In genomic region chr12:50638482-50638880, GRCh38 we compare ENCODE assay signal across 14 cellular contexts.
DNase-seq lines count a peak whose midpoint lies in the region; ATAC-seq, FAIRE-seq and TF ChIP-seq lines count a peak whose summit lies in the region.
"Had no signal": no experiment of that assay in that cellular context is flagged by ENCODE, and none has a peak within 500 bp of the region (broad histone marks: within the 10 kb centered on the region; RNA-seq: fewer than 3 reads in every experiment).

No MANE protein-coding gene starts in this region.

- no peak for TF ChIP-seq POLR2A in GM12878 (IDR thresholded peaks at IDR 0.05; ENCODE audit: low read depth, low read length)

- H3F3A ChIP-seq in Loucy (ENCODE audit: low read depth) (peaks cover 16% of the 10 kb centered on the region; the same call in 1 of the 2 replicates), neural progenitor cell (ENCODE audit: low read depth) (peaks cover 11% of the 10 kb centered on the region)

- no peak for TF ChIP-seq RAD21 in GM12878 (IDR thresholded peaks at IDR 0.05; ENCODE audit: insufficient read depth, low read depth, low read length)

- H3K4me1 Mint-ChIP-seq in neural progenitor cell, result peaks cover 38% of the 10 kb centered on the region

- H3K9me2 ChIP-seq in Loucy (replicated peaks; ENCODE audit: low read depth, low read length), result no peaks in the 10 kb centered on the region

- CTCF ChIA-PET in GM12878 (lab: Yijun Ruan, JAX), result interaction anchor here (0.6 to 4.1 kb wide), 43 partner anchors 8 to 715 kb away, joined by 3 to 181 read pairs (median 4); partner anchors contain the start of gene DIP2B

- H3K36me3 Mint-ChIP-seq in neural progenitor cell, result peaks cover 3% of the 10 kb centered on the region

- H3K27me3 Mint-ChIP-seq in neural progenitor cell (ENCODE audit: insufficient read depth, low read depth), result peaks cover 5% of the 10 kb centered on the region

- peaks cover 59% of the 10 kb centered on the region for H3K4me1 ChIP-seq in Loucy (ENCODE audit: insufficient read depth, low read length, poor library complexity, severe bottlenecking)
- peaks cover 4% of the 10 kb centered on the region; the same call in 1 of the 2 replicates for H3K4me1 ChIP-seq in GM12878 (ENCODE audit: control insufficient read depth, insufficient read depth, low read length)
- peaks cover 10% of the 10 kb centered on the region for H3K4me1 ChIP-seq in neural progenitor cell
- H3K4me1 ChIP-seq: SJCRH30 had no signal

- no peak overlapping the region for H3K4me3 Mint-ChIP-seq in neural progenitor cell

- H3K79me2 ChIP-seq in Loucy (ENCODE audit: insufficient read depth, low read length) (peaks cover 30% of the 10 kb centered on the region), GM12878 (ENCODE audit: control insufficient read depth, insufficient read depth, low read length) (peaks cover 7% of the 10 kb centered on the region), neural progenitor cell (ENCODE audit: low read depth) (peaks cover 2% of the 10 kb centered on the region)

- no peaks in the 10 kb centered on the region for H3K9me3 Mint-ChIP-seq in neural progenitor cell

- POLR2A ChIA-PET in GM12878 (lab: Charles Lee), result interaction anchor here (0.7 to 4.9 kb wide), 6 partner anchors 25 to 133 kb away, joined by 3 to 28 read pairs (median 4); partner anchors contain the start of gene DIP2B

- no peak for TF ChIP-seq EP300 in GM12878 (IDR thresholded peaks at IDR 0.05; ENCODE audit: borderline replicate concordance in 1 of 2, control insufficient read depth in 1 of 2, low read depth in 2 of 2, low read length in 2 of 2)

- H3K9ac ChIP-seq in Loucy (ENCODE audit: low read depth, low read length, poor library complexity, severe bottlenecking) (no peak overlapping the region), GM12878 (ENCODE audit: control insufficient read depth, insufficient read depth, low read length) (no peak overlapping the region), neural progenitor cell (no peak overlapping the region)
- H3K9ac ChIP-seq: GM23248 had no signal

- ATAC-seq in GM12878, result peak; percentile 41
- ATAC-seq: Right ventricle myocardium inferior had no signal

- H3K4me3 ChIP-seq in Loucy (ENCODE audit: low read length, poor library complexity, severe bottlenecking), result no peak overlapping the region
- H3K4me3 ChIP-seq in GM12878, result no peak overlapping the region
- H3K4me3 ChIP-seq in coronary artery, result no peak overlapping the region
- no peak overlapping the region for H3K4me3 ChIP-seq in neural progenitor cell
- H3K4me3 ChIP-seq: GM23248, SJCRH30 had no signal

- DNase-seq in GM19239 (ENCODE audit: insufficient read length, low spot score) (no peak), GM12878 (ENCODE audit: low read depth, low spot score) (no peak), epithelial cell of prostate (ENCODE audit: low read depth, low spot score) (no peak), globus pallidus (ENCODE audit: low spot score) (no peak), coronary artery (ENCODE audit: low spot score) (no peak), HUDEP-2 (lab: John Stamatoyannopoulos, UW; ENCODE audit: unreplicated experiment in 76 of 76) (no peak), neural progenitor cell (ENCODE audit: low spot score) (no peak)
- DNase-seq: NCI-H1092, NCI-H1417 treated with DMSO at 0.1 percent for 48 hours, NCI-H510A had no signal

- SMC1A ChIA-PET in GM12878 (lab: Charles Lee; ENCODE audit: uncharacterized antibody, unreplicated experiment), result interaction anchor here (0.7 to 8.0 kb wide), 22 partner anchors 10 to 307 kb away, joined by 3 to 227 read pairs (median 3); partner anchors contain the start of genes DIP2B and FAM186A

- intact Hi-C loops in GM12878 (cut with micrococcal nuclease; ENCODE audit: unreplicated experiment), result loop anchor here (1.0 to 2.0 kb wide), 2 partner anchors 22 to 134 kb away; partner anchors contain the start of gene DIP2B

- TF ChIP-seq CTCF in Loucy (conservative IDR thresholded peaks at IDR 0.05; ENCODE audit: low read length), result no peak
- no peak for TF ChIP-seq CTCF in GM12878 (IDR thresholded peaks at IDR 0.05 in 2 of 3, conservative IDR thresholded peaks at IDR 0.05 in 1 of 3; ENCODE audit: control insufficient read depth in 2 of 3, extremely low read depth in 1 of 3, insufficient read depth in 1 of 3, low read depth in 3 of 3, low read length in 3 of 3)
- no peak for TF ChIP-seq CTCF in coronary artery (IDR thresholded peaks at IDR 0.05)
- TF ChIP-seq CTCF in neural progenitor cell (IDR thresholded peaks at IDR 0.05), result no peak

- no TSS peak for BruUV-seq in GM12878 (replicated peaks; lab: Mats Ljungman, UMichigan)

- H3K27ac ChIP-seq in GM12878 (ENCODE audit: control insufficient read depth, insufficient read depth) (no peak overlapping the region; the same call in 1 of the 2 replicates), epithelial cell of prostate (peak overlapping the region; percentile 81), coronary artery (no peak overlapping the region), neural progenitor cell (no peak overlapping the region)
- H3K27ac ChIP-seq: GM23248, SJCRH30 had no signal

- H3K4me2 ChIP-seq in Loucy (ENCODE audit: low read depth, low read length, poor library complexity, severe bottlenecking) (peak overlapping the region; percentile 68), GM12878 (ENCODE audit: control insufficient read depth, insufficient read depth) (no peak overlapping the region), neural progenitor cell (no peak overlapping the region)

- no peak overlapping the region for H3K27ac Mint-ChIP-seq in neural progenitor cell

- in situ Hi-C loops in GM12878 (cut with MboI), result loop anchor here (5.0 kb wide), 1 partner anchor 131 kb away; no protein-coding TSS in a partner anchor

- FAIRE-seq in GM19239 (lab: Jason Lieb, UNC) (peak; percentile 44), GM12878 (lab: Jason Lieb, UNC) (no peak)

- peaks cover 8% of the 10 kb centered on the region; the same call in 1 of the 2 replicates for H3K36me3 ChIP-seq in Loucy (ENCODE audit: insufficient read depth, low read length)
- H3K36me3 ChIP-seq in GM12878 (ENCODE audit: control insufficient read depth in 2 of 2, insufficient read depth in 2 of 2, low read length in 1 of 2), result peaks cover 0 to 4% of the 10 kb centered on the region in 2 experiments; a peak in 3 of 4 replicates
- no peaks in the 10 kb centered on the region for H3K36me3 ChIP-seq in neural progenitor cell

- H3K27me3 ChIP-seq in Loucy (ENCODE audit: insufficient read depth, low read length, poor library complexity, severe bottlenecking) (no peaks in the 10 kb centered on the region), GM12878 (replicated peaks in 1 of 2; ENCODE audit: control insufficient read depth in 2 of 2, insufficient read depth in 2 of 2, low read length in 1 of 2) (no peaks in the 10 kb centered on the region), neural progenitor cell (no peaks in the 10 kb centered on the region)
- H3K27me3 ChIP-seq: SJCRH30 had no signal

- H4K20me1 ChIP-seq in Loucy (ENCODE audit: insufficient read depth, low read length, poor library complexity, severe bottlenecking), result no peaks in the 10 kb centered on the region
- no peaks in the 10 kb centered on the region for H4K20me1 ChIP-seq in GM12878 (ENCODE audit: control insufficient read depth, insufficient read depth)
- no peaks in the 10 kb centered on the region for H4K20me1 ChIP-seq in neural progenitor cell (ENCODE audit: low read depth)

- no peaks in the 10 kb centered on the region for H3K9me3 ChIP-seq in Loucy (ENCODE audit: insufficient read depth, low read depth, low read length)
- H3K9me3 ChIP-seq in GM12878 (replicated peaks; ENCODE audit: control insufficient read depth, insufficient read depth, low read length), result no peaks in the 10 kb centered on the region
- H3K9me3 ChIP-seq in neural progenitor cell (ENCODE audit: low read depth), result no peaks in the 10 kb centered on the region
- H3K9me3 ChIP-seq: SJCRH30 had no signal

- H2AFZ ChIP-seq in Loucy (ENCODE audit: low read length) (no peak overlapping the region), GM12878 (ENCODE audit: control insufficient read depth, low read depth, low read length) (no peak overlapping the region), neural progenitor cell (replicated peaks) (no peak overlapping the region)
- H2AFZ ChIP-seq: GM23248 had no signal

- RAD21 ChIA-PET in GM12878 (lab: Charles Lee; ENCODE audit: unreplicated experiment), result interaction anchor here (0.7 to 8.0 kb wide), 21 partner anchors 13 to 506 kb away, joined by 3 to 179 read pairs (median 3); partner anchors contain the start of gene DIP2B

TF ChIP-seq in GM12878, 131 proteins besides CTCF, POLR2A, EP300 and RAD21:
- TF ChIP-seq SREBF1 (IDR thresholded peaks at IDR 0.05; ENCODE audit: low read length) (no peak), SRF (IDR thresholded peaks at IDR 0.05; ENCODE audit: low read depth in 2 of 2, low read length in 2 of 2) (no peak), KDM1A (IDR thresholded peaks at IDR 0.05; ENCODE audit: borderline replicate concordance) (no peak), ASH2L (IDR thresholded peaks at IDR 0.05; ENCODE audit: borderline replicate concordance, low read depth) (no peak), ETV6 (conservative IDR thresholded peaks at IDR 0.05 in 1 of 2, IDR thresholded peaks at IDR 0.05 in 1 of 2; ENCODE audit: borderline replicate concordance in 1 of 2, low read depth in 1 of 2) (no peak), NFIC (IDR thresholded peaks at IDR 0.05; ENCODE audit: low read depth, low read length) (no peak), SP1 (IDR thresholded peaks at IDR 0.05; ENCODE audit: low read depth, low read length) (no peak), IKZF2 (IDR thresholded peaks at IDR 0.05) (no peak), ZBED1 (IDR thresholded peaks at IDR 0.05; ENCODE audit: borderline replicate concordance) (no peak), STAT1 (conservative IDR thresholded peaks at IDR 0.05) (no peak), BACH1 (IDR thresholded peaks at IDR 0.05; ENCODE audit: borderline replicate concordance) (no peak), WRNIP1 (IDR thresholded peaks at IDR 0.05; ENCODE audit: borderline replicate concordance, low read depth, low read length) (no peak)
- TF ChIP-seq, protein P1, sequence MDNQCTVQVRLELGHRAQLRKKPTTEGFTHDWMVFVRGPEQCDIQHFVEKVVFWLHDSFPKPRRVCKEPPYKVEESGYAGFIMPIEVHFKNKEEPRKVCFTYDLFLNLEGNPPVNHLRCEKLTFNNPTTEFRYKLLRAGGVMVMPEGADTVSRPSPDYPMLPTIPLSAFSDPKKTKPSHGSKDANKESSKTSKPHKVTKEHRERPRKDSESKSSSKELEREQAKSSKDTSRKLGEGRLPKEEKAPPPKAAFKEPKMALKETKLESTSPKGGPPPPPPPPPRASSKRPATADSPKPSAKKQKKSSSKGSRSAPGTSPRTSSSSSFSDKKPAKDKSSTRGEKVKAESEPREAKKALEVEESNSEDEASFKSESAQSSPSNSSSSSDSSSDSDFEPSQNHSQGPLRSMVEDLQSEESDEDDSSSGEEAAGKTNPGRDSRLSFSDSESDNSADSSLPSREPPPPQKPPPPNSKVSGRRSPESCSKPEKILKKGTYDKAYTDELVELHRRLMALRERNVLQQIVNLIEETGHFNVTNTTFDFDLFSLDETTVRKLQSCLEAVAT (IDR thresholded peaks at IDR 0.05), result no peak
